In the genomic region with DNA sequence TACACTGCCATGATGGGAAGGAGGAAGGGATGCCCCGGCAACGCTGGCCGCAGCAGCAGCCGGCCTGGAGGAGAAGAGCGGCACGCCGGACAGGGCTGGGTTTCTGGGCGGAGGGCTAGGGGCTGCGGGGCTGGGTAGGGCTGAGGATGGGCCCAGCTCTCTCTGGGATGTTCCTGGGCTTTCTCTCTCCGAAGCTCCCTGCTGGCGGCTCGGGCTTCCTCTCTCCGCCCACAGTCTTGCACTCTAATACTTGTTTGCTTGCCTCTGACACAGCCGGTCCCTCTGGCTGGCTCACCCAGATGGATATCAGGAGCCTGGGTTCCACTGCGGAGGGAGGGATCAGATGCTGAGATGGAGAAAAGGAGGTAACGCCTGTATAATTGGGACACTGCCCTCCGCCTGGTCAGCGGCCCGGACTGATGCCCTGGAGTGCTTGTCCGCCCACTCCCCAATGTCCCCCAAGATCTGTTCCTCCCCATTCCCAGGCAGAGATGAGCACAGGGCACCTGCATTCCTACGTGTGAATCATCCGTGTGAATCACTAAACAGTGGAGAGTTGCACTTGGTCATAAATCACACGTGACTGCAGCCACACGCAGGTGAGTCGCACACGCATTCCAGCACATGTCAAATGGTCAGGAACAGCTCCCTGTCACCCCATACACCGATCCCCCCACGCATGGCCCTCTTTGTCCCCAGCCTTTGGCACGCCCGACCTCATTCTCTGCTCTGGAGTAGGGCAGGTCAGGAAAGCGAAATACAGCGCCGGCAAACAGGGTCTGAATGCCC, we compare ENCODE assay signal across 8 cellular contexts. TPM values are rescaled to one million over a fixed set of nuclear protein-coding genes. Genes with fewer than 3 reads are reported as not detected.
DNase-seq lines count a peak whose midpoint lies in the region; ATAC-seq, FAIRE-seq and TF ChIP-seq lines count a peak whose summit lies in the region.

ALOXE3 (minus strand) TSS at position 535 of the 789 bp plus-strand sequence; CDS start at position 11, 524 bp downstream.

- no peak within 1 kb of the TSS for H2BK15ac ChIP-seq in mesendoderm (replicated peaks; ENCODE audit: low read depth)

- H3K27me3 ChIP-seq in dorsolateral prefrontal cortex (peaks cover 0 to 4% (median 0%) of the 10 kb centered on the region in 45 donors), mesendoderm (ENCODE audit: insufficient read depth, low read length, poor library complexity) (peaks cover 26% of the 10 kb centered on the region), upper lobe of left lung (peaks cover 0 to 33% (median 17%) of the 10 kb centered on the region in 4 donors)

- intact Hi-C loops in dorsolateral prefrontal cortex (cut with DNase I) = loop anchor here (2.0 to 5.0 kb wide), 3 partner anchors 41 to 131 kb away; partner anchors contain the start of genes CTC1 (in 1 of the 2) and PFAS (in 1 of the 2)

- DNase-seq in A549 (ENCODE audit: low read depth in 1 of 2, low spot score in 1 of 2) = peak; percentile 82 to 86
- DNase-seq in SK-N-DZ (ENCODE audit: low spot score) = peak; percentile 56
- peak in 1 of 10 donors; percentile 47 for DNase-seq in dorsolateral prefrontal cortex
- peak; percentile 74 for DNase-seq in mesendoderm
- peak in 1 of 2 donors; percentile 81 for DNase-seq in upper lobe of left lung
- no peak for DNase-seq in NCI-H2107 (lab: John Stamatoyannopoulos, UW)
- no peak for DNase-seq in GM19239 (ENCODE audit: insufficient read length, low spot score)

- no peak within 1 kb of the TSS for H2BK5ac ChIP-seq in mesendoderm (ENCODE audit: low read length)

- H3K4me3 ChIP-seq in A549 (peak within 1 kb of the TSS; percentile 51), GM12875 (ENCODE audit: low read depth, low read length) (peak within 1 kb of the TSS; percentile 58), dorsolateral prefrontal cortex (peak within 1 kb of the TSS; percentile 39 to 88 (median 75)), mesendoderm (ENCODE audit: low read length) (peak within 1 kb of the TSS; percentile 57), upper lobe of left lung (peak within 1 kb of the TSS; percentile 36 to 66 (median 52))

- TF ChIP-seq POLR2A in A549 (IDR thresholded peaks at IDR 0.05; ENCODE audit: low read length) = no peak
- TF ChIP-seq POLR2A in upper lobe of left lung (IDR thresholded peaks at IDR 0.05) = no peak

- POLR2A ChIA-PET in A549 (lab: Yijun Ruan, JAX) = interaction anchor here (1.5 to 4.4 kb wide), 3 partner anchors 39 to 105 kb away, joined by 4 to 41 read pairs (median 7); no protein-coding TSS in a partner anchor

- peak within 1 kb of the TSS; percentile 72 for H3K56ac ChIP-seq in mesendoderm (ENCODE audit: low read length)

- H3K36me3 ChIP-seq in mesendoderm (ENCODE audit: control insufficient read depth, insufficient read depth, low read length) (no peaks in the 10 kb centered on the region), upper lobe of left lung (no peaks in the 10 kb centered on the region)

- peak within 1 kb of the TSS; percentile 51 for H3K9ac ChIP-seq in mesendoderm (ENCODE audit: low read length)

- H4K8ac ChIP-seq in mesendoderm (ENCODE audit: low read depth, low read length) = no peak within 1 kb of the TSS

- H3K4me1 ChIP-seq in A549 = peaks cover 8% of the 10 kb centered on the region
- H3K4me1 ChIP-seq in mesendoderm (ENCODE audit: control insufficient read depth, low read depth, low read length) = no peaks in the 10 kb centered on the region
- peaks cover 41 to 54% (median 46%) of the 10 kb centered on the region in 4 donors for H3K4me1 ChIP-seq in upper lobe of left lung

- TF ChIP-seq RAD21 in A549 (conservative IDR thresholded peaks at IDR 0.05 in 1 of 2, IDR thresholded peaks at IDR 0.05 in 1 of 2) = no peak

- H3K79me1 ChIP-seq in mesendoderm (ENCODE audit: low read length) = no peaks in the 10 kb centered on the region

- H3K79me2 ChIP-seq in mesendoderm (ENCODE audit: control insufficient read depth, insufficient read depth, low read length) = no peaks in the 10 kb centered on the region

- no peak within 1 kb of the TSS for H3K18ac ChIP-seq in mesendoderm (ENCODE audit: low read length)

- H3K4ac ChIP-seq in mesendoderm (ENCODE audit: low read depth, low read length) = no peak within 1 kb of the TSS

- H3K27ac ChIP-seq in A549 (peak within 1 kb of the TSS; percentile 67 to 90), dorsolateral prefrontal cortex (peak within 1 kb of the TSS; percentile 64 to 98 (median 92)), mesendoderm (ENCODE audit: low read depth, low read length) (no peak within 1 kb of the TSS), upper lobe of left lung (peak within 1 kb of the TSS; percentile 39 to 80 (median 56))

- H3K4me2 ChIP-seq in A549 = peak within 1 kb of the TSS; percentile 89
- H3K4me2 ChIP-seq in mesendoderm (ENCODE audit: low read length) = peak within 1 kb of the TSS; percentile 95

- ATAC-seq in A549 (peak; percentile 22 to 28), upper lobe of left lung (ENCODE audit: low FRiP score in 2 of 2) (peak; percentile 1 to 7)

- no peak for TF ChIP-seq CTCF in A549 (IDR thresholded peaks at IDR 0.05)
- no peak for TF ChIP-seq CTCF in GM12875 (IDR thresholded peaks at IDR 0.05; ENCODE audit: borderline replicate concordance, insufficient read depth, low read depth, low read length)
- TF ChIP-seq CTCF in dorsolateral prefrontal cortex (IDR thresholded peaks at IDR 0.05 in 54 of 56, conservative IDR thresholded peaks at IDR 0.05 in 2 of 56; ENCODE audit: low read depth in 1 of 56, partially characterized antibody in 56 of 56) = no peak
- TF ChIP-seq CTCF in upper lobe of left lung (IDR thresholded peaks at IDR 0.05) = no peak

- WGBS in A549 (ENCODE audit: missing lambda C conversion rate) = 10% methylated on average over 32 of the region's 33 CpGs
- WGBS in mesendoderm (ENCODE audit: extremely low coverage, insufficient coverage, low lambda C conversion rate) = no CpG with 5 or more reads among the region's 33 CpGs
- WGBS in upper lobe of left lung, 2 donors = 0 to 1% methylated on average over 5 to 33 of the region's 33 CpGs

- H2AK5ac ChIP-seq in mesendoderm (ENCODE audit: low read length) = no peak within 1 kb of the TSS

- H3K23ac ChIP-seq in mesendoderm (ENCODE audit: low read length) = no peak within 1 kb of the TSS

- TF ChIP-seq EP300 in A549 (IDR thresholded peaks at IDR 0.05) = no peak
- no peak for TF ChIP-seq EP300 in upper lobe of left lung (IDR thresholded peaks at IDR 0.05)

- FAIRE-seq in A549 (lab: Jason Lieb, UNC) (peak; percentile 81), GM19239 (lab: Jason Lieb, UNC) (no peak)

- no peak within 1 kb of the TSS for H2BK120ac ChIP-seq in mesendoderm (ENCODE audit: low read depth, low read length)

- CTCF ChIA-PET in A549 (lab: Yijun Ruan, JAX) = interaction anchor here (0.8 to 24.1 kb wide), 15 partner anchors 14 to 190 kb away, joined by 3 to 1490 read pairs (median 8); partner anchors contain the start of genes ALOX12B, BORCS6 and VAMP2

- H3K9me3 ChIP-seq in A549 (no peaks in the 10 kb centered on the region), upper lobe of left lung (no peaks in the 10 kb centered on the region)

- no peak within 1 kb of the TSS for H4K5ac ChIP-seq in mesendoderm (ENCODE audit: low read length)

TF ChIP-seq in A549, 52 proteins besides CTCF, POLR2A, EP300 and RAD21 (continues in another document):
- TF ChIP-seq KDM5A (IDR thresholded peaks at IDR 0.05) (no peak), HEYL (CRISPR knock-in tag; IDR thresholded peaks at IDR 0.05) (no peak), JUNB (IDR thresholded peaks at IDR 0.05) (peak; percentile 58; the same call in 1 of the 2 replicates), RCOR1 (IDR thresholded peaks at IDR 0.05; ENCODE audit: low read depth, low read length) (no peak), RFX5 (IDR thresholded peaks at IDR 0.05) (no peak), BHLHE40 (IDR thresholded peaks at IDR 0.05; ENCODE audit: low read depth, low read length) (peak; percentile 79), MAZ (IDR thresholded peaks at IDR 0.05; ENCODE audit: borderline replicate concordance, low read depth, low read length) (no peak), ZNF302 (CRISPR knock-in tag; IDR thresholded peaks at IDR 0.05) (no peak), NFE2L2 (conservative IDR thresholded peaks at IDR 0.05; ENCODE audit: low read length) (no peak), CBX2 (IDR thresholded peaks at IDR 0.05; ENCODE audit: borderline replicate concordance, low read depth) (no peak), ELK1 (IDR thresholded peaks at IDR 0.05; ENCODE audit: low read depth, low read length) (no peak), PBX3 (IDR thresholded peaks at IDR 0.05) (peak; percentile 58)

RNA-seq across cellular contexts. Expression of gene ALOXE3, which starts in this region (rescaled TPM):
- polyA plus RNA-seq in A549 (2011; rRNA removed) = 0.35 and 0.58 TPM in 2 replicates
- 0.50 and 0.57 TPM in 2 replicates for polyA plus RNA-seq in A549 (2012; cell fraction: cytosol; rRNA removed)
- polyA plus RNA-seq in A549 (2012; cell fraction: nucleus; rRNA removed) = 1.5 TPM in 2 replicates
- polyA plus RNA-seq in A549 (2017; fragmentation: RNase III; extraction: RNeasy Plus Mini Kit Qiagen cat#74134 plus additional on column Dnase treatment) = 0.40 to 0.51 TPM (median 0.46 TPM) in 3 replicates
- 0.63 and 0.74 TPM in 2 replicates for polyA minus RNA-seq in A549 (2011; rRNA and poly(A)+ RNA removed)
- polyA plus RNA-seq in SK-N-DZ (2014; cell fraction: cytosol; rRNA removed) = not detected in 2 replicates
- polyA plus RNA-seq in SK-N-DZ (2014; cell fraction: nucleus; rRNA removed) = not detected in 2 replicates
- 1 to 10 TPM in 110 of 120 experiments, under 1 TPM in 10; 0.39 to 6.5 (median 2.0) TPM for total RNA-seq in dorsolateral prefrontal cortex
- 0.06 TPM for polyA plus RNA-seq in mesendoderm (2013, experiment 1 of 2)
- 0.04 TPM for polyA plus RNA-seq in mesendoderm (2013, experiment 2 of 2)
- not detected for total RNA-seq in upper lobe of left lung

Comparison
In these comparisons a context has a peak if more than half of its experiments do, and no peak if none do; other contexts are left out.
1. Peak in ATAC-seq, H3K4me3 ChIP-seq and H3K27ac ChIP-seq in upper lobe of left lung; RNA of the gene not detected or under 1 TPM.
2. DNase-seq: peak in A549 (2 of 2), SK-N-DZ (single experiment) and mesendoderm (single experiment); none in NCI-H2107 (single experiment) and GM19239 (single experiment).
3. Peak in every context shown above with its lines, with median percentiles within 50 percentile points of each other: H3K4me3 ChIP-seq.